Comparison of ENCODE assay signal across 35 cellular contexts in the genomic region with DNA sequence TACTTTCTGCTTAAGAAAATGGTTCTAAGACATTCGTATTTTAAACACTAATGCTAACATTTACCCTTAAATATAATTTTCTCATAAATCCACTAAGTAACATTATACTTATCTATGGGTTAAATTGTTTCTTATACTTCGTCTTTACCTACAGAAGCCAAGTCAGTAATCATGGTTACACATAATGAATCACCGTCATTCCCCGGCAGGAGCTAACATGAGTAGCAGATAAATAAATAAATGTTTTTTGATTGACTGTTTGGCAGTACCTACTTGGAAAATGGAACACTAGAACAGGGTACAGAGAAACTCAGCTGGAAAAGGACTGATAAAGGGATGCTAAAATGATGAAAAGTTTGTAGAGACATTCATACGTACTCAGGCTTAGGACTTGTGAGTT.
"Had no signal": no experiment of that assay in that cellular context is flagged by ENCODE, and none has a peak within 500 bp of the region (broad histone marks: within the 10 kb centered on the region; RNA-seq: fewer than 3 reads in every experiment).

No MANE protein-coding gene starts in this region.

- H3K36me3 Mint-ChIP-seq: activated CD4-positive, alpha-beta memory T cell treated with anti-CD3 and anti-CD28 coated beads for 36 hours; activated CD8-positive, alpha-beta memory T cell treated with anti-CD3 and anti-CD28 coated beads, Interleukin-2, amount 10 ng/mL, durations not matched to agents 7 days and 5 days; activated naive CD4-positive, alpha-beta T cell treated with anti-CD3 and anti-CD28 coated beads, Interleukin-2, amount 50 U/mL, for 24 hours; activated naive CD8-positive, alpha-beta T cell treated with anti-CD3 and anti-CD28 coated beads for 36 hours had no signal

- H3K4me3 ChIP-seq: adrenal gland, body of pancreas, esophagus squamous epithelium, gastroesophageal sphincter, heart right ventricle, hepatocyte had no signal

- H3K4me1 Mint-ChIP-seq: activated CD4-positive, alpha-beta T cell treated with anti-CD3 and anti-CD28 coated beads for 36 hours; activated CD4-positive, alpha-beta T cell treated with anti-CD3 and anti-CD28 coated beads, Interleukin-2, amount 10 ng/mL, durations not matched to agents 24 days and 14 days; activated CD8-positive, alpha-beta memory T cell treated with anti-CD3 and anti-CD28 coated beads, Interleukin-2, amount 10 ng/mL, durations not matched to agents 7 days and 5 days; activated naive CD4-positive, alpha-beta T cell treated with anti-CD3 and anti-CD28 coated beads, Interleukin-2, amount 50 U/mL, for 24 hours; activated naive CD8-positive, alpha-beta T cell treated with anti-CD3 and anti-CD28 coated beads for 36 hours; activated naive CD8-positive, alpha-beta T cell treated with anti-CD3 and anti-CD28 coated beads, Interleukin-2, amount 50 U/mL, for 24 hours; central memory CD8-positive, alpha-beta T cell; T-helper 17 cell had no signal

- H3K27me3 Mint-ChIP-seq: activated CD4-positive, alpha-beta memory T cell treated with anti-CD3 and anti-CD28 coated beads for 36 hours; activated CD4-positive, alpha-beta T cell treated with anti-CD3 and anti-CD28 coated beads for 36 hours; activated CD4-positive, alpha-beta T cell treated with anti-CD3 and anti-CD28 coated beads, Interleukin-2, amount 10 ng/mL, durations not matched to agents 24 days and 14 days; activated CD8-positive, alpha-beta memory T cell treated with anti-CD3 and anti-CD28 coated beads, Interleukin-2, amount 10 ng/mL, durations not matched to agents 7 days and 5 days; activated naive CD4-positive, alpha-beta T cell treated with anti-CD3 and anti-CD28 coated beads, Interleukin-2, amount 50 U/mL, for 24 hours; activated naive CD8-positive, alpha-beta T cell treated with anti-CD3 and anti-CD28 coated beads for 36 hours; activated naive CD8-positive, alpha-beta T cell treated with anti-CD3 and anti-CD28 coated beads, Interleukin-2, amount 50 U/mL, for 24 hours; central memory CD8-positive, alpha-beta T cell; effector memory CD8-positive, alpha-beta T cell; T-helper 17 cell had no signal

- H3K27ac Mint-ChIP-seq: activated CD4-positive, alpha-beta memory T cell treated with anti-CD3 and anti-CD28 coated beads for 36 hours; activated CD4-positive, alpha-beta T cell treated with anti-CD3 and anti-CD28 coated beads for 36 hours; activated CD4-positive, alpha-beta T cell treated with anti-CD3 and anti-CD28 coated beads, Interleukin-2, amount 10 ng/mL, durations not matched to agents 24 days and 14 days; activated CD8-positive, alpha-beta memory T cell treated with anti-CD3 and anti-CD28 coated beads, Interleukin-2, amount 10 ng/mL, durations not matched to agents 7 days and 5 days; activated CD8-positive, alpha-beta T cell treated with anti-CD3 and anti-CD28 coated beads, Interleukin-2, amount 10 ng/mL, durations not matched to agents 7 days and 5 days; activated naive CD4-positive, alpha-beta T cell treated with anti-CD3 and anti-CD28 coated beads for 36 hours; activated naive CD4-positive, alpha-beta T cell treated with anti-CD3 and anti-CD28 coated beads, Interleukin-2, amount 50 U/mL, for 24 hours; activated naive CD8-positive, alpha-beta T cell treated with anti-CD3 and anti-CD28 coated beads for 36 hours; activated naive CD8-positive, alpha-beta T cell treated with anti-CD3 and anti-CD28 coated beads, Interleukin-2, amount 50 U/mL, for 24 hours; activated T-helper 1 cell treated with anti-CD3 and anti-CD28 coated beads, Interleukin-12 subunit alpha, Interleukin-12 subunit beta, Interleukin-2, Interleukin-4 antibody, amounts not matched to agents 30 ng/mL and 10 ng/mL and 1 ng/mL, durations not matched to agents 14 hours and 24 hours and 36 hours; activated T-helper 2 cell treated with anti-CD3 and anti-CD28 coated beads, Interferon-gamma antibody, Interleukin-2, Interleukin-4, amounts not matched to agents 10 μg/mL and 5 μg/mL and 100 μg/mL, durations not matched to agents 14 hours and 24 hours and 36 hours; effector memory CD8-positive, alpha-beta T cell; T-helper 17 cell; T-helper 2 cell treated with Interferon-gamma antibody and Interleukin-4, amounts not matched to agents 5 μg/mL and 100 μg/mL, for 36 hours had no signal

- H3K27me3 ChIP-seq: adrenal gland, body of pancreas, esophagus squamous epithelium, gastroesophageal sphincter, heart right ventricle, hepatocyte had no signal

- DNase-seq: activated CD4-positive, alpha-beta memory T cell treated with anti-CD3 and anti-CD28 coated beads for 36 hours; activated CD4-positive, alpha-beta T cell treated with anti-CD3 and anti-CD28 coated beads for 36 hours; activated CD4-positive, alpha-beta T cell treated with anti-CD3 and anti-CD28 coated beads, Interleukin-2, amount 10 ng/mL, durations not matched to agents 24 days and 14 days; activated CD4-positive, CD25-positive, alpha-beta regulatory T cell; activated CD4-positive, CD25-positive, alpha-beta regulatory T cell treated with anti-CD3 and anti-CD28 coated beads, Interleukin-2, amount 50 U/mL, for 72 hours; activated CD8-positive, alpha-beta memory T cell treated with anti-CD3 and anti-CD28 coated beads, Interleukin-2, amount 10 ng/mL, durations not matched to agents 7 days and 5 days; activated CD8-positive, alpha-beta memory T cell treated with anti-CD3 and anti-CD28 coated beads, Interleukin-2, amount 50 U/mL, for 4 hours; activated CD8-positive, alpha-beta T cell treated with anti-CD3 and anti-CD28 coated beads, Interleukin-2, amount 10 ng/mL, durations not matched to agents 7 days and 5 days; activated effector memory CD4-positive, alpha-beta T cell treated with anti-CD3 and anti-CD28 coated beads, Interleukin-2, amount 50 U/mL, for 16 hours; activated naive CD4-positive, alpha-beta T cell treated with anti-CD3 and anti-CD28 coated beads for 36 hours; activated naive CD8-positive, alpha-beta T cell treated with anti-CD3 and anti-CD28 coated beads for 36 hours; activated naive CD8-positive, alpha-beta T cell treated with anti-CD3 and anti-CD28 coated beads, Interleukin-2, amount 50 U/mL, for 24 hours; activated T-cell treated with anti-CD3 and anti-CD28 coated beads, Interleukin-2, amount 50 U/mL, for 1 hour; activated T-cell treated with anti-CD3 and anti-CD28 coated beads, Interleukin-2, amount 50 U/mL, for 48 hours; adrenal gland; amygdala; aorta; body of pancreas; cortex of kidney; dermis blood vessel endothelial cell; effector CD4-positive, alpha-beta T cell; effector memory CD8-positive, alpha-beta T cell; esophagus squamous epithelium; foreskin melanocyte; heart right ventricle; T-helper 17 cell; T1000 had no signal

- H3K4me1 ChIP-seq: adrenal gland, body of pancreas, esophagus squamous epithelium, gastroesophageal sphincter, heart right ventricle had no signal

- H3K9me3 Mint-ChIP-seq: activated CD4-positive, alpha-beta T cell treated with anti-CD3 and anti-CD28 coated beads, Interleukin-2, amount 10 ng/mL, durations not matched to agents 24 days and 14 days; activated naive CD8-positive, alpha-beta T cell treated with anti-CD3 and anti-CD28 coated beads, Interleukin-2, amount 50 U/mL, for 24 hours had no signal

- H3K36me3 ChIP-seq: adrenal gland, esophagus squamous epithelium, gastroesophageal sphincter, heart right ventricle had no signal

- H3K27ac ChIP-seq: adrenal gland, body of pancreas, epithelial cell of prostate, esophagus squamous epithelium, gastroesophageal sphincter, heart right ventricle, hepatocyte had no signal

- H3K4me3 Mint-ChIP-seq: activated CD4-positive, alpha-beta memory T cell treated with anti-CD3 and anti-CD28 coated beads for 36 hours; activated CD4-positive, alpha-beta T cell treated with anti-CD3 and anti-CD28 coated beads for 36 hours; activated CD4-positive, alpha-beta T cell treated with anti-CD3 and anti-CD28 coated beads, Interleukin-2, amount 10 ng/mL, durations not matched to agents 24 days and 14 days; activated CD8-positive, alpha-beta memory T cell treated with anti-CD3 and anti-CD28 coated beads, Interleukin-2, amount 10 ng/mL, durations not matched to agents 7 days and 5 days; activated CD8-positive, alpha-beta T cell treated with anti-CD3 and anti-CD28 coated beads, Interleukin-2, amount 10 ng/mL, durations not matched to agents 7 days and 5 days; activated naive CD4-positive, alpha-beta T cell treated with anti-CD3 and anti-CD28 coated beads for 36 hours; activated naive CD4-positive, alpha-beta T cell treated with anti-CD3 and anti-CD28 coated beads, Interleukin-2, amount 50 U/mL, for 24 hours; activated naive CD8-positive, alpha-beta T cell treated with anti-CD3 and anti-CD28 coated beads for 36 hours; activated naive CD8-positive, alpha-beta T cell treated with anti-CD3 and anti-CD28 coated beads, Interleukin-2, amount 50 U/mL, for 24 hours; activated T-helper 1 cell treated with anti-CD3 and anti-CD28 coated beads, Interleukin-12 subunit alpha, Interleukin-12 subunit beta, Interleukin-2, Interleukin-4 antibody, amounts not matched to agents 30 ng/mL and 10 ng/mL and 1 ng/mL, durations not matched to agents 14 hours and 24 hours and 36 hours; central memory CD8-positive, alpha-beta T cell; effector memory CD8-positive, alpha-beta T cell; T-helper 17 cell; T-helper 2 cell treated with Interferon-gamma antibody and Interleukin-4, amounts not matched to agents 5 μg/mL and 100 μg/mL, for 36 hours had no signal

- H3K9me3 ChIP-seq: adrenal gland, body of pancreas, esophagus squamous epithelium, gastroesophageal sphincter had no signal
